ENCODE assay signal across 33 cellular contexts in genomic region chr5:52427615-52428014, GRCh38.
"Had no signal": no experiment of that assay in that cellular context is flagged by ENCODE, and none has a peak within 500 bp of the region (broad histone marks: within the 10 kb centered on the region; RNA-seq: fewer than 3 reads in every experiment).

No MANE protein-coding gene starts in this region.

- H3K27me3 ChIP-seq: adrenal gland, ascending aorta, body of pancreas, brain microvascular endothelial cell, breast epithelium, cardiac muscle cell had no signal

- H3K4me3 ChIP-seq: adrenal gland, ascending aorta, body of pancreas, breast epithelium, cardiac muscle cell had no signal

- H3K4me1 ChIP-seq: adrenal gland, ascending aorta, body of pancreas, breast epithelium had no signal

- DNase-seq: activated effector memory CD4-positive, alpha-beta T cell treated with anti-CD3 and anti-CD28 coated beads, Interleukin-2, amount 50 U/mL, for 16 hours; activated effector memory CD4-positive, alpha-beta T cell treated with Interleukin-2 at 50 U/mL for 16 hours; activated gamma-delta T cell; activated gamma-delta T cell treated with Interleukin-2 at 50 U/mL for 16 hours; activated naive CD4-positive, alpha-beta T cell; activated naive CD4-positive, alpha-beta T cell treated with anti-CD3 and anti-CD28 coated beads for 36 hours; activated naive CD4-positive, alpha-beta T cell treated with anti-CD3 and anti-CD28 coated beads, Interleukin-2, amount 10 ng/mL, durations not matched to agents 7 days and 5 days; activated naive CD4-positive, alpha-beta T cell treated with anti-CD3 and anti-CD28 coated beads, Interleukin-2, amount 50 U/mL, for 16 hours; activated naive CD4-positive, alpha-beta T cell treated with Interleukin-2 at 50 U/mL for 16 hours; activated naive CD8-positive, alpha-beta T cell treated with anti-CD3 and anti-CD28 coated beads for 36 hours; activated naive CD8-positive, alpha-beta T cell treated with anti-CD3 and anti-CD28 coated beads, Interleukin-2, amount 10 ng/mL, durations not matched to agents 7 days and 5 days; activated naive CD8-positive, alpha-beta T cell treated with anti-CD3 and anti-CD28 coated beads, Interleukin-2, amount 50 U/mL, for 24 hours; activated T-cell treated with anti-CD3 and anti-CD28 coated beads, Interleukin-2, amount 50 U/mL, for 24 hours; activated T-cell treated with anti-CD3 and anti-CD28 coated beads, Interleukin-2, amount 50 U/mL, for 4 hours; activated T-cell treated with anti-CD3 and anti-CD28 coated beads, Interleukin-2, amount 50 U/mL, for 48 hours; activated T-cell treated with anti-CD3 and anti-CD28 coated beads, Interleukin-2, amount 50 U/mL, for 72 hours; adrenal gland; amniotic stem cell; amygdala; anterior cingulate cortex; aorta; body of pancreas; brain microvascular endothelial cell; caudate nucleus; central memory CD4-positive, alpha-beta T cell; cerebellar nuclear complex had no signal

- H3K36me3 ChIP-seq: adrenal gland, ascending aorta, brain microvascular endothelial cell, breast epithelium, cardiac muscle cell had no signal

- H3K9me3 ChIP-seq: adrenal gland, ascending aorta, body of pancreas, breast epithelium had no signal

- H3K27ac ChIP-seq: adrenal gland, ascending aorta, body of pancreas, brain microvascular endothelial cell, breast epithelium, cardiac muscle cell had no signal

- ATAC-seq: activated naive CD4-positive, alpha-beta T cell treated with anti-CD3 and anti-CD28 coated beads, Interleukin-2, amount 50 U/mL, for 72 hours; activated naive CD8-positive, alpha-beta T cell treated with anti-CD3 and anti-CD28 coated beads, Interleukin-2, amount 50 U/mL, for 24 hours; activated T-cell treated with anti-CD3 and anti-CD28 coated beads, Interleukin-2, amount 50 U/mL, for 4 hours; activated T-cell treated with anti-CD3 and anti-CD28 coated beads, Interleukin-2, amount 50 U/mL, for 72 hours; activated T-helper 17 cell treated with anti-CD3 and anti-CD28 coated beads, Interleukin-2, amount 50 U/mL, for 72 hours; body of pancreas had no signal

- FAIRE-seq: astrocyte, bronchial epithelial cell had no signal
